Comparison of ENCODE assay signal across 38 cellular contexts in genomic region chr17:67316776-67317175, GRCh38.
"Had no signal": no experiment of that assay in that cellular context is flagged by ENCODE, and none has a peak within 500 bp of the region (broad histone marks: within the 10 kb centered on the region; RNA-seq: fewer than 3 reads in every experiment).

No MANE protein-coding gene starts in this region.

- ATAC-seq: activated naive CD4-positive, alpha-beta T cell treated with anti-CD3 and anti-CD28 coated beads, Interleukin-2, amount 50 U/mL, for 72 hours; activated naive CD8-positive, alpha-beta T cell treated with anti-CD3 and anti-CD28 coated beads, Interleukin-2, amount 50 U/mL, for 24 hours; activated T-cell treated with anti-CD3 and anti-CD28 coated beads, Interleukin-2, amount 50 U/mL, for 4 hours; activated T-cell treated with anti-CD3 and anti-CD28 coated beads, Interleukin-2, amount 50 U/mL, for 72 hours; activated T-helper 17 cell treated with anti-CD3 and anti-CD28 coated beads, Interleukin-2, amount 50 U/mL, for 72 hours; body of pancreas had no signal

- H3K27me3 Mint-ChIP-seq: activated naive CD4-positive, alpha-beta T cell treated with anti-CD3 and anti-CD28 coated beads, Interleukin-2, amount 50 U/mL, for 24 hours; activated naive CD8-positive, alpha-beta T cell; activated naive CD8-positive, alpha-beta T cell treated with anti-CD3 and anti-CD28 coated beads for 36 hours; activated naive CD8-positive, alpha-beta T cell treated with anti-CD3 and anti-CD28 coated beads, Interleukin-2, amount 50 U/mL, for 24 hours; central memory CD8-positive, alpha-beta T cell had no signal

- H3K27ac ChIP-seq: adrenal gland, ascending aorta, body of pancreas, brain microvascular endothelial cell, breast epithelium, cardiac muscle cell had no signal

- H3K4me3 Mint-ChIP-seq: activated naive CD4-positive, alpha-beta T cell treated with anti-CD3 and anti-CD28 coated beads for 36 hours; activated naive CD4-positive, alpha-beta T cell treated with anti-CD3 and anti-CD28 coated beads, Interleukin-2, amount 10 ng/mL, durations not matched to agents 7 days and 5 days; activated naive CD4-positive, alpha-beta T cell treated with anti-CD3 and anti-CD28 coated beads, Interleukin-2, amount 50 U/mL, for 24 hours; activated naive CD8-positive, alpha-beta T cell; activated naive CD8-positive, alpha-beta T cell treated with anti-CD3 and anti-CD28 coated beads for 36 hours; activated naive CD8-positive, alpha-beta T cell treated with anti-CD3 and anti-CD28 coated beads, Interleukin-2, amount 10 ng/mL, durations not matched to agents 7 days and 5 days; activated naive CD8-positive, alpha-beta T cell treated with anti-CD3 and anti-CD28 coated beads, Interleukin-2, amount 50 U/mL, for 24 hours; activated T-cell treated with anti-CD3 and anti-CD28 coated beads, Interleukin-2, amount 50 U/mL, for 24 hours; activated T-cell treated with anti-CD3 and anti-CD28 coated beads, Interleukin-2, amount 50 U/mL, for 4 hours; activated T-cell treated with anti-CD3 and anti-CD28 coated beads, Interleukin-2, amount 50 U/mL, for 72 hours; activated T-helper 1 cell treated with anti-CD3 and anti-CD28 coated beads, Interleukin-12 subunit alpha, Interleukin-12 subunit beta, Interleukin-2, Interleukin-4 antibody, amounts not matched to agents 30 ng/mL and 10 ng/mL and 1 ng/mL, durations not matched to agents 14 hours and 24 hours and 36 hours; activated T-helper 17 cell treated with anti-CD3 and anti-CD28 coated beads, Interleukin-2, amount 50 U/mL, for 72 hours; brain; central memory CD8-positive, alpha-beta T cell had no signal

- H3K36me3 Mint-ChIP-seq: activated naive CD4-positive, alpha-beta T cell treated with anti-CD3 and anti-CD28 coated beads, Interleukin-2, amount 10 ng/mL, durations not matched to agents 7 days and 5 days; activated naive CD4-positive, alpha-beta T cell treated with anti-CD3 and anti-CD28 coated beads, Interleukin-2, amount 50 U/mL, for 24 hours; activated naive CD4-positive, alpha-beta T cell treated with anti-CD3 and anti-CD28 coated beads, Interleukin-2, amount 50 U/mL, for 72 hours; activated naive CD8-positive, alpha-beta T cell; activated naive CD8-positive, alpha-beta T cell treated with anti-CD3 and anti-CD28 coated beads for 36 hours; activated naive CD8-positive, alpha-beta T cell treated with anti-CD3 and anti-CD28 coated beads, Interleukin-2, amount 10 ng/mL, durations not matched to agents 7 days and 5 days; brain had no signal

- H3K27ac Mint-ChIP-seq: activated naive CD4-positive, alpha-beta T cell treated with anti-CD3 and anti-CD28 coated beads for 36 hours; activated naive CD4-positive, alpha-beta T cell treated with anti-CD3 and anti-CD28 coated beads, Interleukin-2, amount 10 ng/mL, durations not matched to agents 7 days and 5 days; activated naive CD4-positive, alpha-beta T cell treated with anti-CD3 and anti-CD28 coated beads, Interleukin-2, amount 50 U/mL, for 24 hours; activated naive CD4-positive, alpha-beta T cell treated with anti-CD3 and anti-CD28 coated beads, Interleukin-2, amount 50 U/mL, for 72 hours; activated naive CD8-positive, alpha-beta T cell; activated naive CD8-positive, alpha-beta T cell treated with anti-CD3 and anti-CD28 coated beads for 36 hours; activated naive CD8-positive, alpha-beta T cell treated with anti-CD3 and anti-CD28 coated beads, Interleukin-2, amount 10 ng/mL, durations not matched to agents 7 days and 5 days; activated T-cell treated with anti-CD3 and anti-CD28 coated beads, Interleukin-2, amount 50 U/mL, for 24 hours; activated T-cell treated with anti-CD3 and anti-CD28 coated beads, Interleukin-2, amount 50 U/mL, for 72 hours; activated T-helper 1 cell treated with anti-CD3 and anti-CD28 coated beads, Interleukin-12 subunit alpha, Interleukin-12 subunit beta, Interleukin-2, Interleukin-4 antibody, amounts not matched to agents 30 ng/mL and 10 ng/mL and 1 ng/mL, durations not matched to agents 14 hours and 24 hours and 36 hours; activated T-helper 17 cell treated with anti-CD3 and anti-CD28 coated beads, Interleukin-2, amount 50 U/mL, for 72 hours; activated T-helper 2 cell treated with anti-CD3 and anti-CD28 coated beads, Interferon-gamma antibody, Interleukin-2, Interleukin-4, amounts not matched to agents 10 μg/mL and 5 μg/mL and 100 μg/mL, durations not matched to agents 14 hours and 24 hours and 36 hours had no signal

- H3K4me1 ChIP-seq: ascending aorta, body of pancreas, breast epithelium had no signal

- H3K9me3 ChIP-seq: adrenal gland, ascending aorta, body of pancreas, breast epithelium had no signal

- DNase-seq: activated effector memory CD4-positive, alpha-beta T cell treated with anti-CD3 and anti-CD28 coated beads, Interleukin-2, amount 50 U/mL, for 16 hours; activated effector memory CD4-positive, alpha-beta T cell treated with Interleukin-2 at 50 U/mL for 16 hours; activated gamma-delta T cell; activated gamma-delta T cell treated with Interleukin-2 at 50 U/mL for 16 hours; activated naive CD4-positive, alpha-beta T cell; activated naive CD4-positive, alpha-beta T cell treated with anti-CD3 and anti-CD28 coated beads for 36 hours; activated naive CD4-positive, alpha-beta T cell treated with anti-CD3 and anti-CD28 coated beads, Interleukin-2, amount 10 ng/mL, durations not matched to agents 7 days and 5 days; activated naive CD4-positive, alpha-beta T cell treated with anti-CD3 and anti-CD28 coated beads, Interleukin-2, amount 50 U/mL, for 16 hours; activated naive CD4-positive, alpha-beta T cell treated with Interleukin-2 at 50 U/mL for 16 hours; activated naive CD8-positive, alpha-beta T cell treated with anti-CD3 and anti-CD28 coated beads for 36 hours; activated naive CD8-positive, alpha-beta T cell treated with anti-CD3 and anti-CD28 coated beads, Interleukin-2, amount 10 ng/mL, durations not matched to agents 7 days and 5 days; activated naive CD8-positive, alpha-beta T cell treated with anti-CD3 and anti-CD28 coated beads, Interleukin-2, amount 50 U/mL, for 24 hours; activated T-cell treated with anti-CD3 and anti-CD28 coated beads, Interleukin-2, amount 50 U/mL, for 1 hour; activated T-cell treated with anti-CD3 and anti-CD28 coated beads, Interleukin-2, amount 50 U/mL, for 24 hours; activated T-cell treated with anti-CD3 and anti-CD28 coated beads, Interleukin-2, amount 50 U/mL, for 4 hours; activated T-cell treated with anti-CD3 and anti-CD28 coated beads, Interleukin-2, amount 50 U/mL, for 48 hours; activated T-cell treated with anti-CD3 and anti-CD28 coated beads, Interleukin-2, amount 50 U/mL, for 72 hours; adrenal gland; amniotic stem cell; amygdala; anterior cingulate cortex; aorta; body of pancreas; brain microvascular endothelial cell; caudate nucleus; central memory CD4-positive, alpha-beta T cell; cerebellar nuclear complex had no signal

- H3K9me3 Mint-ChIP-seq: activated naive CD4-positive, alpha-beta T cell treated with anti-CD3 and anti-CD28 coated beads for 36 hours; activated naive CD4-positive, alpha-beta T cell treated with anti-CD3 and anti-CD28 coated beads, Interleukin-2, amount 10 ng/mL, durations not matched to agents 7 days and 5 days; activated naive CD4-positive, alpha-beta T cell treated with anti-CD3 and anti-CD28 coated beads, Interleukin-2, amount 50 U/mL, for 24 hours; activated naive CD4-positive, alpha-beta T cell treated with anti-CD3 and anti-CD28 coated beads, Interleukin-2, amount 50 U/mL, for 72 hours; activated naive CD8-positive, alpha-beta T cell treated with anti-CD3 and anti-CD28 coated beads for 36 hours; activated naive CD8-positive, alpha-beta T cell treated with anti-CD3 and anti-CD28 coated beads, Interleukin-2, amount 10 ng/mL, durations not matched to agents 7 days and 5 days; activated naive CD8-positive, alpha-beta T cell treated with anti-CD3 and anti-CD28 coated beads, Interleukin-2, amount 50 U/mL, for 24 hours; activated T-cell treated with anti-CD3 and anti-CD28 coated beads, Interleukin-2, amount 50 U/mL, for 24 hours; activated T-cell treated with anti-CD3 and anti-CD28 coated beads, Interleukin-2, amount 50 U/mL, for 4 hours; activated T-cell treated with anti-CD3 and anti-CD28 coated beads, Interleukin-2, amount 50 U/mL, for 72 hours; activated T-helper 1 cell treated with anti-CD3 and anti-CD28 coated beads, Interleukin-12 subunit alpha, Interleukin-12 subunit beta, Interleukin-2, Interleukin-4 antibody, amounts not matched to agents 30 ng/mL and 10 ng/mL and 1 ng/mL, durations not matched to agents 14 hours and 24 hours and 36 hours; activated T-helper 17 cell treated with anti-CD3 and anti-CD28 coated beads, Interleukin-2, amount 50 U/mL, for 72 hours; activated T-helper 2 cell treated with anti-CD3 and anti-CD28 coated beads, Interferon-gamma antibody, Interleukin-2, Interleukin-4, amounts not matched to agents 10 μg/mL and 5 μg/mL and 100 μg/mL, durations not matched to agents 14 hours and 24 hours and 36 hours; central memory CD8-positive, alpha-beta T cell had no signal

- H3K4me1 Mint-ChIP-seq: activated naive CD4-positive, alpha-beta T cell treated with anti-CD3 and anti-CD28 coated beads, Interleukin-2, amount 10 ng/mL, durations not matched to agents 7 days and 5 days; activated naive CD4-positive, alpha-beta T cell treated with anti-CD3 and anti-CD28 coated beads, Interleukin-2, amount 50 U/mL, for 24 hours; activated naive CD8-positive, alpha-beta T cell treated with anti-CD3 and anti-CD28 coated beads for 36 hours; activated naive CD8-positive, alpha-beta T cell treated with anti-CD3 and anti-CD28 coated beads, Interleukin-2, amount 10 ng/mL, durations not matched to agents 7 days and 5 days; activated naive CD8-positive, alpha-beta T cell treated with anti-CD3 and anti-CD28 coated beads, Interleukin-2, amount 50 U/mL, for 24 hours; activated T-helper 17 cell treated with anti-CD3 and anti-CD28 coated beads, Interleukin-2, amount 50 U/mL, for 72 hours; central memory CD8-positive, alpha-beta T cell had no signal

- H3K27me3 ChIP-seq: adrenal gland, ascending aorta, body of pancreas, brain microvascular endothelial cell, breast epithelium, cardiac muscle cell had no signal

- H3K4me3 ChIP-seq: adrenal gland, ascending aorta, body of pancreas, breast epithelium, cardiac muscle cell had no signal

- H3K36me3 ChIP-seq: adrenal gland, ascending aorta, brain microvascular endothelial cell, breast epithelium, cardiac muscle cell had no signal
